In genomic region chr6:86681140-86681539, GRCh38 we compare ENCODE assay signal across 1 cellular context.
A peak's percentile ranks its signal among the peaks of the same experiment; 100 is the strongest.
TF ChIP-seq lines count a peak whose summit lies in the region.

No MANE protein-coding gene starts in this region.

TF ChIP-seq in K562, 482 proteins besides CTCF, POLR2A, EP300 and RAD21 (continued from another document):
- 0 out of 2 replicates have a peak, but pooled peaks have one; percentile 30 for TF ChIP-seq SP1 (CRISPR knock-in tag; IDR thresholded peaks at IDR 0.05)
